Comparison of ENCODE assay signal across 8 cellular contexts in genomic region chr22:50267591-50268390, GRCh38. TPM values are rescaled to one million over a fixed set of nuclear protein-coding genes. Genes with fewer than 3 reads are reported as not detected.
DNase-seq lines count a peak whose midpoint lies in the region; ATAC-seq and TF ChIP-seq lines count a peak whose summit lies in the region.

No MANE protein-coding gene starts in this region.

- intact Hi-C loops in aorta (cut with DNase I): no loop called here

- TF ChIP-seq CTCF in GM06990 (IDR thresholded peaks at IDR 0.05; ENCODE audit: insufficient read depth, low read length, poor library complexity, severe bottlenecking): no peak

- H3K36me3 Mint-ChIP-seq in naive thymus-derived CD8-positive, alpha-beta T cell: no peaks in the 10 kb centered on the region

- no peak overlapping the region for H3K27ac ChIP-seq in effector memory CD4-positive, alpha-beta T cell (ENCODE audit: insufficient read depth, low read length, poor library complexity, severe bottlenecking)
- H3K27ac ChIP-seq in aorta (ENCODE audit: low read depth in 1 of 2, low read length in 2 of 2): no peak overlapping the region

- H3K4me3 Mint-ChIP-seq in naive thymus-derived CD8-positive, alpha-beta T cell: peak overlapping the region in 3 of 10 donors; percentile 18 to 45 (median 33)

- H3K9me3 Mint-ChIP-seq in naive thymus-derived CD8-positive, alpha-beta T cell: no peaks in the 10 kb centered on the region

- H3K9me3 ChIP-seq in effector memory CD4-positive, alpha-beta T cell (ENCODE audit: control insufficient read depth, low read length): no peaks in the 10 kb centered on the region
- no peaks in the 10 kb centered on the region for H3K9me3 ChIP-seq in aorta (ENCODE audit: control insufficient read depth, low read length)

- POLR2A ChIA-PET in naive thymus-derived CD8-positive, alpha-beta T cell (lab: Charles Lee): interaction anchor here (1.5 kb wide), 1 partner anchor 60 kb away, joined by 4 read pairs; no protein-coding TSS in a partner anchor

- peak; percentile 55 for DNase-seq in GM06990 (ENCODE audit: extremely low read depth, insufficient read length)
- peak; percentile 48 to 59 for DNase-seq in activated CD4-positive, alpha-beta T cell treated with anti-CD3 and anti-CD28 coated beads for 4 hours
- DNase-seq in effector memory CD4-positive, alpha-beta T cell: peak; percentile 19 to 51 (median 42)
- peak in 6 of 10 donors; percentile 31 to 52 (median 40) for DNase-seq in naive thymus-derived CD8-positive, alpha-beta T cell
- peak in 1 of 2 donors; percentile 90 for DNase-seq in aorta
- DNase-seq in KBM-7: no peak

- no peaks in the 10 kb centered on the region; the same call in 1 of the 2 replicates for H3K36me3 ChIP-seq in GM06990 (ENCODE audit: control insufficient read depth, insufficient read depth, low read length)
- H3K36me3 ChIP-seq in effector memory CD4-positive, alpha-beta T cell (ENCODE audit: control insufficient read depth, insufficient read depth, low read length): no peaks in the 10 kb centered on the region
- H3K36me3 ChIP-seq in aorta (ENCODE audit: control insufficient read depth in 1 of 2, insufficient read depth in 2 of 2, low read length in 1 of 2): no peaks in the 10 kb centered on the region

- H3K27me3 ChIP-seq in GM06990 (replicated peaks; ENCODE audit: control insufficient read depth, insufficient read depth, low read length) (no peaks in the 10 kb centered on the region), aorta (ENCODE audit: control insufficient read depth in 1 of 2, insufficient read depth in 2 of 2, low read length in 1 of 2) (no peaks in the 10 kb centered on the region)
- H3K27me3 ChIP-seq in effector memory CD4-positive, alpha-beta T cell (replicated peaks; ENCODE audit: control insufficient read depth, insufficient read depth, low read length, poor library complexity, severe bottlenecking): peaks cover 9% of the 10 kb centered on the region

- peaks cover 0 to 21% (median 6%) of the 10 kb centered on the region in 5 donors for H3K27me3 Mint-ChIP-seq in naive thymus-derived CD8-positive, alpha-beta T cell

- peaks cover 0 to 15% (median 11%) of the 10 kb centered on the region in 4 donors for H3K4me1 Mint-ChIP-seq in naive thymus-derived CD8-positive, alpha-beta T cell

- H3K4me3 ChIP-seq in GM06990 (replicated peaks; ENCODE audit: low read depth, low read length) (no peak overlapping the region), aorta (ENCODE audit: low read length in 2 of 2) (no peak overlapping the region)
- no peak overlapping the region for H3K4me3 ChIP-seq in effector memory CD4-positive, alpha-beta T cell (ENCODE audit: insufficient read depth, low read depth, low read length, poor library complexity, severe bottlenecking)

- 7 to 8% methylated on average over 57 to 75 of the region's 75 CpGs for WGBS in aorta, 2 donors

- in situ Hi-C loops in KBM-7 (cut with MboI; ENCODE audit: low pct_unique_long_range_greater_than_20kb, low sequenced_read_pairs): no loop called here

- H3K4me1 ChIP-seq in effector memory CD4-positive, alpha-beta T cell (ENCODE audit: control insufficient read depth, insufficient read depth, low read length, poor library complexity, severe bottlenecking): peaks cover 35% of the 10 kb centered on the region
- no peaks in the 10 kb centered on the region for H3K4me1 ChIP-seq in aorta (ENCODE audit: control insufficient read depth in 1 of 2, insufficient read depth in 2 of 2, low read length in 2 of 2)

- no peak overlapping the region for H3K27ac Mint-ChIP-seq in naive thymus-derived CD8-positive, alpha-beta T cell

- ATAC-seq in naive thymus-derived CD8-positive, alpha-beta T cell: peak; percentile 12 to 17
- ATAC-seq in aorta (ENCODE audit: low FRiP score) (peak; percentile 54), HG02938 (IDR thresholded peaks at IDR 0.05; ENCODE audit: unreplicated experiment) (no peak), HG03571 (IDR thresholded peaks at IDR 0.05; ENCODE audit: unreplicated experiment) (no peak)

RNA-seq across cellular contexts. Expression of gene MAPK11, which starts 2.4 kb away (rescaled TPM):
- total RNA-seq in naive thymus-derived CD8-positive, alpha-beta T cell: 1 to 10 TPM in 1 of 2 experiments, under 1 TPM in 1; 0.86 to 1.2 TPM
- polyA plus RNA-seq in naive thymus-derived CD8-positive, alpha-beta T cell: under 1 TPM; 0.13 to 0.24 (median 0.16) TPM
- 10 to 100 TPM; 10.7 to 23.2 TPM for total RNA-seq in aorta
- polyA plus RNA-seq in aorta: 10 to 100 TPM in 1 of 2 donors, under 1 TPM in 1; 0.13 to 14.9 TPM

RNA-seq across cellular contexts. Expression of gene MAPK12, which starts 6.3 kb away (rescaled TPM):
- total RNA-seq in naive thymus-derived CD8-positive, alpha-beta T cell: 1 to 10 TPM; 2.1 to 2.9 TPM
- polyA plus RNA-seq in naive thymus-derived CD8-positive, alpha-beta T cell: under 1 TPM in 2 of 3 donors, not detected in 1; 0.02 to 0.03 TPM
- total RNA-seq in aorta: 10 to 100 TPM in 1 of 2 donors, 1 to 10 TPM in 1; 9.2 to 22.9 TPM
- 10 to 100 TPM in 1 of 2 donors, 1 to 10 TPM in 1; 1.6 to 19.0 TPM for polyA plus RNA-seq in aorta

RNA-seq across cellular contexts. Expression of gene HDAC10, which starts 16.7 kb away (rescaled TPM):
- 100 to 1,000 TPM; 107 to 114 TPM for total RNA-seq in naive thymus-derived CD8-positive, alpha-beta T cell
- 1 to 10 TPM; 5.4 to 7.8 (median 6.4) TPM for polyA plus RNA-seq in naive thymus-derived CD8-positive, alpha-beta T cell
- 10 to 100 TPM; 19.8 to 47.8 TPM for total RNA-seq in aorta
- 10 to 100 TPM in 1 of 2 donors, 1 to 10 TPM in 1; 5.5 to 57.3 TPM for polyA plus RNA-seq in aorta

RNA-seq across cellular contexts. Expression of gene TUBGCP6, which starts 23.0 kb away (rescaled TPM):
- 100 to 1,000 TPM; 153 to 156 TPM for total RNA-seq in naive thymus-derived CD8-positive, alpha-beta T cell
- polyA plus RNA-seq in naive thymus-derived CD8-positive, alpha-beta T cell: 10 to 100 TPM in 2 of 3 donors, 1 to 10 TPM in 1; 9.3 to 25.2 (median 17.3) TPM
- 10 to 100 TPM; 29.0 to 49.5 TPM for total RNA-seq in aorta
- 100 to 1,000 TPM in 1 of 2 donors, 1 to 10 TPM in 1; 7.0 to 134 TPM for polyA plus RNA-seq in aorta

RNA-seq across cellular contexts. Expression of gene PLXNB2, which starts 39.7 kb away (rescaled TPM):
- 10 to 100 TPM; 14.3 to 16.7 TPM for total RNA-seq in naive thymus-derived CD8-positive, alpha-beta T cell
- polyA plus RNA-seq in naive thymus-derived CD8-positive, alpha-beta T cell: 1 to 10 TPM in 2 of 3 donors, under 1 TPM in 1; 0.72 to 4.1 (median 1.1) TPM
- total RNA-seq in aorta: 100 to 1,000 TPM; 139 to 210 TPM
- 100 to 1,000 TPM in 1 of 2 donors, 10 to 100 TPM in 1; 46.0 to 214 TPM for polyA plus RNA-seq in aorta

Comparison
In these comparisons a context has a peak if more than half of its experiments do, and no peak if none do; other contexts are left out.
1. ATAC-seq: peak in naive thymus-derived CD8-positive, alpha-beta T cell (2 of 2) and aorta (single experiment); none in HG02938 (single experiment) and HG03571 (single experiment).
2. RNA of gene MAPK11, which starts 2.4 kb away (total RNA-seq): 10.7 to 23.2 TPM in aorta; 0.86 to 1.2 TPM in naive thymus-derived CD8-positive, alpha-beta T cell; every median in the first group is over 4 times any median in the second.